ENCODE assay signal across 18 cellular contexts in the genomic region with DNA sequence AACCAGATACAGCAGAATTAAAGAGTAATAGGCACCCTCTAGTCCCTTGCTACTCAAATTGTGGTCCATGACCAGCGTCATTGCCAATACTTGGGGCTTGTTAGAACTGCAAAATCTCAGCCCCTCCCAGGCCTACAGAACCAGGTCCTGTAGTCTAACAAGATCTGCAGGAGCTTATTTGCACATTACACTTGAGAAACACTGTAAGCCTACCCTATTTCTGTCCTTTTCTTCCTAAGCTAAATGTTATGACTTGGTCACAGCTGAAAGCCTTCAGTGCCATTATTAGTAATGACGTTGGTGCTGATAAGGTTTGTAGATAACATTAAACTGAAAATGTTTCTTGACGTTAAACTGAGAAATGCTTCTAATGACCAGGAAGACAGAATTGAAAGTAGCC.
"Had no signal": no experiment of that assay in that cellular context is flagged by ENCODE, and none has a peak within 500 bp of the region (broad histone marks: within the 10 kb centered on the region; RNA-seq: fewer than 3 reads in every experiment).

No MANE protein-coding gene starts in this region.

- H3K27me3 ChIP-seq: breast epithelium had no signal

- H3K4me3 ChIP-seq: breast epithelium had no signal

- H3K27ac ChIP-seq: breast epithelium, epithelial cell of prostate had no signal

- ATAC-seq: activated CD8-positive, alpha-beta memory T cell treated with anti-CD3 and anti-CD28 coated beads, Interleukin-2, amount 10 ng/mL, durations not matched to agents 7 days and 5 days; sciatic nerve; stimulated activated naive B cell treated with anti-CD40 and anti-IgM and Interleukin-4, amounts not matched to agents 10 μg/mL and 1 μg/mL and 100 μg/mL, for 72 hours had no signal

- H3K4me3 Mint-ChIP-seq: activated CD8-positive, alpha-beta memory T cell treated with anti-CD3 and anti-CD28 coated beads, Interleukin-2, amount 10 ng/mL, durations not matched to agents 7 days and 5 days; activated naive CD8-positive, alpha-beta T cell treated with anti-CD3 and anti-CD28 coated beads for 36 hours; activated T-cell treated with anti-CD3 and anti-CD28 coated beads, Interleukin-2, amount 50 U/mL, for 24 hours; naive B cell; stimulated activated naive B cell treated with anti-CD40 and anti-IgM and Interleukin-4, amounts not matched to agents 10 μg/mL and 1 μg/mL and 100 μg/mL, for 72 hours; type B pancreatic cell had no signal

- H3K9me3 ChIP-seq: breast epithelium had no signal

- H3K4me1 Mint-ChIP-seq: activated CD8-positive, alpha-beta memory T cell treated with anti-CD3 and anti-CD28 coated beads, Interleukin-2, amount 10 ng/mL, durations not matched to agents 7 days and 5 days had no signal

- H3K36me3 ChIP-seq: breast epithelium had no signal

- DNase-seq: activated CD4-positive, alpha-beta T cell treated with anti-CD3 and anti-CD28 coated beads, Interleukin-2, amount 50 U/mL, for 4 hours; activated CD8-positive, alpha-beta memory T cell treated with anti-CD3 and anti-CD28 coated beads, Interleukin-2, amount 10 ng/mL, durations not matched to agents 7 days and 5 days; activated effector memory CD4-positive, alpha-beta T cell treated with anti-CD3 and anti-CD28 coated beads, Interleukin-2, amount 50 U/mL, for 16 hours; activated naive CD8-positive, alpha-beta T cell treated with anti-CD3 and anti-CD28 coated beads for 36 hours; activated T-cell treated with anti-CD3 and anti-CD28 coated beads, Interleukin-2, amount 50 U/mL, for 24 hours; effector CD8-positive, alpha-beta T cell; hypothalamus; naive B cell; nucleus accumbens; stimulated activated CD4-positive, alpha-beta T cell treated with anti-CD3 and anti-CD28 coated beads, Interleukin-2, amount 100 ng/mL, for 24 hours; stimulated activated naive B cell treated with anti-CD40 and anti-IgM and Interleukin-4, amounts not matched to agents 10 μg/mL and 1 μg/mL and 100 μg/mL, for 72 hours; substantia nigra; T-helper 2 cell had no signal

- H3K9me3 Mint-ChIP-seq: activated naive CD8-positive, alpha-beta T cell treated with anti-CD3 and anti-CD28 coated beads for 36 hours; activated T-cell treated with anti-CD3 and anti-CD28 coated beads, Interleukin-2, amount 50 U/mL, for 24 hours; naive B cell; stimulated activated naive B cell treated with anti-CD40 and anti-IgM and Interleukin-4, amounts not matched to agents 10 μg/mL and 1 μg/mL and 100 μg/mL, for 72 hours; type B pancreatic cell had no signal

- H3K36me3 Mint-ChIP-seq: activated CD8-positive, alpha-beta memory T cell treated with anti-CD3 and anti-CD28 coated beads, Interleukin-2, amount 10 ng/mL, durations not matched to agents 7 days and 5 days; activated naive CD8-positive, alpha-beta T cell treated with anti-CD3 and anti-CD28 coated beads for 36 hours; naive B cell; stimulated activated naive B cell treated with anti-CD40 and anti-IgM and Interleukin-4, amounts not matched to agents 10 μg/mL and 1 μg/mL and 100 μg/mL, for 72 hours; type B pancreatic cell had no signal

- H3K27ac Mint-ChIP-seq: activated CD8-positive, alpha-beta memory T cell treated with anti-CD3 and anti-CD28 coated beads, Interleukin-2, amount 10 ng/mL, durations not matched to agents 7 days and 5 days; activated naive CD8-positive, alpha-beta T cell treated with anti-CD3 and anti-CD28 coated beads for 36 hours; activated T-cell treated with anti-CD3 and anti-CD28 coated beads, Interleukin-2, amount 50 U/mL, for 24 hours; stimulated activated naive B cell treated with anti-CD40 and anti-IgM and Interleukin-4, amounts not matched to agents 10 μg/mL and 1 μg/mL and 100 μg/mL, for 72 hours; type B pancreatic cell had no signal

- H3K27me3 Mint-ChIP-seq: activated CD8-positive, alpha-beta memory T cell treated with anti-CD3 and anti-CD28 coated beads, Interleukin-2, amount 10 ng/mL, durations not matched to agents 7 days and 5 days; activated naive CD8-positive, alpha-beta T cell treated with anti-CD3 and anti-CD28 coated beads for 36 hours; activated T-cell treated with anti-CD3 and anti-CD28 coated beads, Interleukin-2, amount 50 U/mL, for 24 hours; naive B cell; progenitor cell of endocrine pancreas; stimulated activated naive B cell treated with anti-CD40 and anti-IgM and Interleukin-4, amounts not matched to agents 10 μg/mL and 1 μg/mL and 100 μg/mL, for 72 hours; type B pancreatic cell had no signal
